Comparison of ENCODE assay signal across 21 cellular contexts in the genomic region with DNA sequence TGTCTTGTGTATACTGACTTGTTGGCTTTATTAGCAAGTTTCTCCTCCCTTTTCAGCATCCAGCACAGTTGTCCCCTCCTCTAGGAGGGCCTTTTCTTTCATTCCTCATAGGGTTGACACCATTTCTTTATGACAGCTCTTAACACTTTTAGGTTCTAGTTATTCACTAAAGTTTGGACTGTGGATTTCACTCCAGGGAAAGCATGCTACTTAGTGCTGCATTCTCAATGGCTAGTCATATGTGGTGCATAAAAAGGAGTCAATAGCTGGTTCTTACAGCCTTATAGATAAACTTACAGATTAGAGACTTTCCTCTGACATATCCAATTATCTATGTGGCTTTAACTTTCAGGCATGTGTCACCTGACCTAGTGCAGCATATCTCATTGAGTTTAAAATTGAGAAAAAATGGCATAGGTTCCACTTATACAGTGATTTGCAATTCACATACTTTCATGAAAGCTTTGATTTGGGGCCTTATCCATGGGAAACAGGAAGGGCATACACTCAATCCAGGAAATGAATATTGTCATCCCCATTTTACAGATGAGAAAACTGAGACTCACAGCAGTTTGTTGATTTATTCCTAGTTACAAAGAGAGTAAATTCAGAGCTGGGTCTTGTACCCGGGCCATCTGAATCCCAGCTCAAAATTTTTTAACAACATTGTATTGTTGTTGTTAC.
"Had no signal": no experiment of that assay in that cellular context is flagged by ENCODE, and none has a peak within 500 bp of the region (broad histone marks: within the 10 kb centered on the region; RNA-seq: fewer than 3 reads in every experiment).

No MANE protein-coding gene starts in this region.

- H3K4me1 ChIP-seq: esophagus muscularis mucosa, heart right ventricle had no signal

- DNase-seq: activated CD4-positive, alpha-beta memory T cell treated with anti-CD3 and anti-CD28 coated beads, Interleukin-2, amount 10 ng/mL, durations not matched to agents 7 days and 5 days; activated naive CD4-positive, alpha-beta T cell treated with Interleukin-2 at 50 U/mL for 16 hours; activated naive CD8-positive, alpha-beta T cell treated with anti-CD3 and anti-CD28 coated beads, Interleukin-2, amount 10 ng/mL, durations not matched to agents 7 days and 5 days; activated T-cell treated with anti-CD3 and anti-CD28 coated beads, Interleukin-2, amount 50 U/mL, for 1 hour; amygdala; dermis blood vessel endothelial cell; effector memory CD4-positive, alpha-beta T cell; heart right ventricle; kidney glomerular epithelial cell; left ventricle myocardium superior; mucosa of descending colon; retina had no signal

- H3K27ac Mint-ChIP-seq: activated CD4-positive, alpha-beta memory T cell treated with anti-CD3 and anti-CD28 coated beads, Interleukin-2, amount 10 ng/mL, durations not matched to agents 7 days and 5 days; activated CD4-positive, alpha-beta T cell treated with anti-CD3 and anti-CD28 coated beads for 36 hours; activated naive CD8-positive, alpha-beta T cell treated with anti-CD3 and anti-CD28 coated beads, Interleukin-2, amount 10 ng/mL, durations not matched to agents 7 days and 5 days; activated T-helper 2 cell treated with anti-CD3 and anti-CD28 coated beads, Interferon-gamma antibody, Interleukin-2, Interleukin-4, amounts not matched to agents 10 μg/mL and 5 μg/mL and 100 μg/mL, durations not matched to agents 14 hours and 24 hours and 36 hours; nephron; stimulated activated naive CD8-positive, alpha-beta T cell treated with anti-CD3 and anti-CD28 coated beads, Interleukin-15, Interleukin-2, amounts not matched to agents 100 ng/mL and 50 ng/mL, for 24 hours had no signal

- H3K9me3 Mint-ChIP-seq: activated T-helper 2 cell treated with anti-CD3 and anti-CD28 coated beads, Interferon-gamma antibody, Interleukin-2, Interleukin-4, amounts not matched to agents 10 μg/mL and 5 μg/mL and 100 μg/mL, durations not matched to agents 14 hours and 24 hours and 36 hours; nephron had no signal

- H3K27ac ChIP-seq: cardiac muscle cell, esophagus muscularis mucosa, heart right ventricle, tibial nerve, VCaP had no signal

- H3K4me3 ChIP-seq: cardiac muscle cell, esophagus muscularis mucosa, heart right ventricle, mucosa of descending colon, tibial nerve had no signal

- H3K9me3 ChIP-seq: esophagus muscularis mucosa, mucosa of descending colon, tibial nerve had no signal

- H3K27me3 ChIP-seq: cardiac muscle cell, esophagus muscularis mucosa, heart right ventricle, tibial nerve had no signal

- H3K27me3 Mint-ChIP-seq: activated CD4-positive, alpha-beta memory T cell treated with anti-CD3 and anti-CD28 coated beads, Interleukin-2, amount 10 ng/mL, durations not matched to agents 7 days and 5 days; activated naive CD8-positive, alpha-beta T cell treated with anti-CD3 and anti-CD28 coated beads, Interleukin-2, amount 10 ng/mL, durations not matched to agents 7 days and 5 days; stimulated activated naive CD8-positive, alpha-beta T cell treated with anti-CD3 and anti-CD28 coated beads, Interleukin-15, Interleukin-2, amounts not matched to agents 100 ng/mL and 50 ng/mL, for 24 hours had no signal

- H3K36me3 ChIP-seq: cardiac muscle cell, esophagus muscularis mucosa, heart right ventricle, tibial nerve had no signal

- FAIRE-seq: urothelium cell line had no signal

- H3K4me1 Mint-ChIP-seq: activated CD4-positive, alpha-beta memory T cell treated with anti-CD3 and anti-CD28 coated beads, Interleukin-2, amount 10 ng/mL, durations not matched to agents 7 days and 5 days had no signal

- H3K4me3 Mint-ChIP-seq: activated CD4-positive, alpha-beta memory T cell treated with anti-CD3 and anti-CD28 coated beads, Interleukin-2, amount 10 ng/mL, durations not matched to agents 7 days and 5 days; activated CD4-positive, alpha-beta T cell treated with anti-CD3 and anti-CD28 coated beads for 36 hours; activated naive CD8-positive, alpha-beta T cell treated with anti-CD3 and anti-CD28 coated beads, Interleukin-2, amount 10 ng/mL, durations not matched to agents 7 days and 5 days; nephron; stimulated activated naive CD8-positive, alpha-beta T cell treated with anti-CD3 and anti-CD28 coated beads, Interleukin-15, Interleukin-2, amounts not matched to agents 100 ng/mL and 50 ng/mL, for 24 hours had no signal

- ATAC-seq: activated CD4-positive, alpha-beta T cell treated with anti-CD3 and anti-CD28 coated beads for 36 hours; heart right ventricle; left ventricle myocardium superior; mucosa of descending colon had no signal
